9 cellular contexts compared by ENCODE assay signal in the genomic region with DNA sequence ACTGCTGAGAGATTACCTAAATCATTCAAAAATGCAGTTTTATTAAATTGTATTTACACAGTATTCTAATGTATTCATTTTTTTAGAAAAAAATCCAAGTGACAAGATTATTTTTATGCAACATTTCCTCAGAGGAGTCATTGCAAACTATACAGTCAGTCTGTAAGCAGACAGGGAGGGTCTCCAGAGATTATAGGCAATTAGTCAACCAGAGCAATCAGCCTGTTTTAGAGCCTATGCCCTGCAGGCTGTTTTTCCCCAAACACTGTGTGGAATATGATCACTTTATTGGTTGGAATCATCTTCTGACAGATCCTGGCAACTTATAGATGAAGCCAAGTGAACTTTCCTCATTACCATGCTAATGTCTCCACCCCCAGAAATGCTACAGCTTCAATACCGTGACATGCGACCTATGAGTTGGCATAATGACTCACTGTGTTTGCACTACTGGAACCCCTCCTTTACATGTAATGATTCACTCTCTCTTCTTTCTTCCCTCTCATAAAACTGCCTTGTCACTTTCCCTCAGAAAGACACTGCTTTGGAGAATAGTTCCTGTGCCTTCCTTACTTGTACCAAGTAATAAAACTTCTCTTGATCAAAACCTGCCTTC.
DNase-seq lines count a peak whose midpoint lies in the region; ATAC-seq and TF ChIP-seq lines count a peak whose summit lies in the region.
"Had no signal": no experiment of that assay in that cellular context is flagged by ENCODE, and none has a peak within 500 bp of the region (broad histone marks: within the 10 kb centered on the region; RNA-seq: fewer than 3 reads in every experiment).

No MANE protein-coding gene starts in this region.

- peaks cover 5% of the 10 kb centered on the region for H3K4me1 Mint-ChIP-seq in glutamatergic neuron (ENCODE audit: low read depth, unreplicated experiment)

- no peak overlapping the region for H3K4me3 Mint-ChIP-seq in glutamatergic neuron (ENCODE audit: unreplicated experiment)

- no peaks in the 10 kb centered on the region for H3K27me3 Mint-ChIP-seq in glutamatergic neuron (ENCODE audit: unreplicated experiment)

- BruUV-seq in OCI-LY7 (replicated peaks; lab: Mats Ljungman, UMichigan), result no TSS peak

- POLR2A ChIA-PET in OCI-LY7 (lab: Charles Lee), result no interaction called here

- no peaks in the 10 kb centered on the region for H4K20me1 ChIP-seq in OCI-LY7 (ENCODE audit: insufficient read depth, low read length)

- DNase-seq in EL, result peak; percentile 77
- DNase-seq in NCI-H69 (lab: John Stamatoyannopoulos, UW), result peak; percentile 97
- DNase-seq in caudate nucleus (lab: John Stamatoyannopoulos, UW), result peak in 32 of 61 donors; percentile 1 to 84 (median 24)
- no peak for DNase-seq in Right ventricle myocardium superior
- DNase-seq in glutamatergic neuron, result no peak
- DNase-seq in OCI-LY7 (ENCODE audit: low spot score), result no peak
- DNase-seq: NCI-H2171 treated with DMSO at 0.1 percent for 48 hours had no signal

- H3K9me2 ChIP-seq in OCI-LY7 (ENCODE audit: insufficient read depth, low read length), result no peaks in the 10 kb centered on the region

- H3K9me3 ChIP-seq in neuron (ENCODE audit: low read length) (peaks cover 2% of the 10 kb centered on the region), OCI-LY7 (ENCODE audit: low read length) (no peaks in the 10 kb centered on the region)

- intact Hi-C loops in Right ventricle myocardium superior (cut with DNase I), result no loop called here
- intact Hi-C loops in OCI-LY7 (cut with micrococcal nuclease; ENCODE audit: unreplicated experiment), result no loop called here

- CTCF ChIA-PET in OCI-LY7 (lab: Charles Lee; ENCODE audit: unreplicated experiment), result no interaction called here

- no peak overlapping the region for H3K27ac ChIP-seq in caudate nucleus (ENCODE audit: low read depth, low read length)
- no peak overlapping the region for H3K27ac ChIP-seq in OCI-LY7 (ENCODE audit: low read depth, low read length, poor library complexity, severe bottlenecking)

- H3K27ac Mint-ChIP-seq in glutamatergic neuron (ENCODE audit: unreplicated experiment), result no peak overlapping the region

- TF ChIP-seq CTCF in glutamatergic neuron (IDR thresholded peaks at IDR 0.05; ENCODE audit: partially characterized antibody, unreplicated experiment) (no peak), OCI-LY7 (conservative IDR thresholded peaks at IDR 0.05; ENCODE audit: low read length) (no peak)

- no peaks in the 10 kb centered on the region for H3K79me2 ChIP-seq in OCI-LY7 (ENCODE audit: insufficient read depth, low read depth, low read length)

- no peak for ATAC-seq in Right ventricle myocardium superior (ENCODE audit: poor library complexity)
- ATAC-seq in HG03457 (IDR thresholded peaks at IDR 0.05; ENCODE audit: unreplicated experiment), result no peak

- no peaks in the 10 kb centered on the region for H3K36me3 Mint-ChIP-seq in glutamatergic neuron (ENCODE audit: unreplicated experiment)

- no peaks in the 10 kb centered on the region for H3K36me3 ChIP-seq in neuron (ENCODE audit: insufficient read depth, low read length)
- H3K36me3 ChIP-seq in OCI-LY7 (ENCODE audit: insufficient read depth, low read length), result no peaks in the 10 kb centered on the region

- H3K4me3 ChIP-seq in neuron (ENCODE audit: low read length) (no peak overlapping the region), OCI-LY7 (ENCODE audit: low read depth, low read length, poor library complexity, severe bottlenecking) (no peak overlapping the region)

- no peak overlapping the region for H3K4me2 ChIP-seq in OCI-LY7 (ENCODE audit: low read length)

- H3K4me1 ChIP-seq in neuron (ENCODE audit: insufficient read depth, low read length) (peaks cover 6% of the 10 kb centered on the region), OCI-LY7 (ENCODE audit: insufficient read depth, low read length, poor library complexity, severe bottlenecking) (no peaks in the 10 kb centered on the region)

- H2AFZ ChIP-seq in neuron (ENCODE audit: low read depth, low read length) (peak overlapping the region; percentile 23), OCI-LY7 (ENCODE audit: low read length) (no peak overlapping the region)

- no peaks in the 10 kb centered on the region for H3K9me3 Mint-ChIP-seq in glutamatergic neuron (ENCODE audit: unreplicated experiment)

- no peaks in the 10 kb centered on the region for H3K27me3 ChIP-seq in neuron (ENCODE audit: insufficient read depth, low read length)

Comparison
In these comparisons a context has a peak if more than half of its experiments do, and no peak if none do; other contexts are left out.
1. DNase-seq: peak in EL (single experiment), NCI-H69 (single experiment) and caudate nucleus (32 of 61); none in Right ventricle myocardium superior (single experiment), glutamatergic neuron (single experiment) and OCI-LY7 (single experiment).